In genomic region chr6:29722773-29723665, GRCh38 we compare ENCODE assay signal across 8 cellular contexts. TPM values are rescaled to one million over a fixed set of nuclear protein-coding genes. Genes with fewer than 3 reads are reported as not detected.
DNase-seq lines count a peak whose midpoint lies in the region; ATAC-seq and TF ChIP-seq lines count a peak whose summit lies in the region.

HLA-F (plus strand) TSS chr6:29723434; CDS start chr6:29723464, 30 bp downstream.

- no peaks in the 10 kb centered on the region for H3K9me2 ChIP-seq in neural cell (ENCODE audit: insufficient read depth, low read length)

- TF ChIP-seq RAD21 in neural cell (conservative IDR thresholded peaks at IDR 0.05): no peak

- H3K79me2 ChIP-seq in neural cell (replicated peaks; ENCODE audit: insufficient read depth, low read length): no peaks in the 10 kb centered on the region

- TF ChIP-seq EP300 in neural cell (conservative IDR thresholded peaks at IDR 0.05; ENCODE audit: poor library complexity, severe bottlenecking): no peak

- peak within 1 kb of the TSS; percentile 5 for H3K9ac ChIP-seq in neural cell (ENCODE audit: low read length)

- peak within 1 kb of the TSS; percentile 27 for H2AFZ ChIP-seq in neural cell (ENCODE audit: low read depth, low read length)

- no peaks in the 10 kb centered on the region for H3K9me3 ChIP-seq in Peyer's patch
- no peaks in the 10 kb centered on the region for H3K9me3 ChIP-seq in neural cell (ENCODE audit: low read length)

- H3K4me1 ChIP-seq in Peyer's patch: peaks cover 0 to 23% (median 15%) of the 10 kb centered on the region in 4 donors

- H3K4me2 ChIP-seq in neural cell (ENCODE audit: low read length): no peak within 1 kb of the TSS

- H3K27ac ChIP-seq in Peyer's patch: peak within 1 kb of the TSS; percentile 89 to 99 (median 97)
- no peak within 1 kb of the TSS for H3K27ac ChIP-seq in neural cell (ENCODE audit: low read length)

- peak within 1 kb of the TSS; percentile 63 to 100 (median 82) for H3K4me3 ChIP-seq in Peyer's patch
- peak within 1 kb of the TSS; percentile 55 to 65 for H3K4me3 ChIP-seq in foreskin fibroblast (ENCODE audit: low read depth in 1 of 2, low read length in 2 of 2)
- peak within 1 kb of the TSS; percentile 68 for H3K4me3 ChIP-seq in neural cell (ENCODE audit: low read length)

- TF ChIP-seq CTCF in Peyer's patch (IDR thresholded peaks at IDR 0.05) (peak in 1 of 6 experiments; percentile 5), foreskin fibroblast (IDR thresholded peaks at IDR 0.05; ENCODE audit: low read depth, low read length) (no peak), neural cell (IDR thresholded peaks at IDR 0.05; ENCODE audit: poor library complexity, severe bottlenecking) (no peak)

- H3K36me3 ChIP-seq in Peyer's patch (peaks cover 0 to 28% (median 0%) of the 10 kb centered on the region in 3 donors), neural cell (ENCODE audit: insufficient read depth, low read length) (no peaks in the 10 kb centered on the region)

- TF ChIP-seq POLR2A in Peyer's patch (IDR thresholded peaks at IDR 0.05): peak; percentile 66 to 92

- no peaks in the 10 kb centered on the region for H3F3A ChIP-seq in neural cell (ENCODE audit: insufficient read depth, low read length, poor library complexity, severe bottlenecking)

- H3K27me3 ChIP-seq in Peyer's patch (no peaks in the 10 kb centered on the region), neural cell (ENCODE audit: insufficient read depth, low read depth, low read length) (peaks cover 35% of the 10 kb centered on the region)

- ATAC-seq in GM19043 (IDR thresholded peaks at IDR 0.05; ENCODE audit: low read depth, unreplicated experiment): peak; percentile 82
- ATAC-seq in HG03342 (IDR thresholded peaks at IDR 0.05; ENCODE audit: unreplicated experiment): peak; percentile 93
- ATAC-seq in stimulated activated naive CD8-positive, alpha-beta T cell treated with anti-CD3 and anti-CD28 coated beads, Interleukin-15, Interleukin-2, amounts not matched to agents 100 U/mL and 50 U/mL, for 24 hours: peak; percentile 90

- DNase-seq in AML-193 (lab: John Stamatoyannopoulos, UW): peak; percentile 86 to 89
- DNase-seq in Peyer's patch: peak; percentile 89 to 97 (median 92)
- DNase-seq in activated gamma-delta T cell (lab: John Stamatoyannopoulos, UW): peak; percentile 44
- DNase-seq in foreskin fibroblast: peak; percentile 59 to 87
- DNase-seq in stimulated activated naive CD8-positive, alpha-beta T cell treated with anti-CD3 and anti-CD28 coated beads, Interleukin-15, Interleukin-2, amounts not matched to agents 100 U/mL and 50 U/mL, for 24 hours: peak; percentile 82

- H4K20me1 ChIP-seq in neural cell (ENCODE audit: insufficient read depth): no peaks in the 10 kb centered on the region

TF ChIP-seq in neural cell, 6 proteins besides CTCF, POLR2A, EP300 and RAD21:
- TF ChIP-seq EZH2 (IDR thresholded peaks at IDR 0.05; ENCODE audit: borderline replicate concordance, insufficient read depth, low read length, poor library complexity, severe bottlenecking) (no peak), POLR2AphosphoS5 (IDR thresholded peaks at IDR 0.05) (no peak)

RNA-seq across cellular contexts. Expression of gene HLA-F, which starts in this region (rescaled TPM):
- 100 to 1,000 TPM; 213 to 359 (median 299) TPM for total RNA-seq in Peyer's patch
- 1.4 TPM in 1 of 2 replicates, not detected in the other for polyA plus RNA-seq in neural cell
- not detected in 2 replicates for polyA minus RNA-seq in neural cell
